1 cellular context compared by ENCODE assay signal in the genomic region with DNA sequence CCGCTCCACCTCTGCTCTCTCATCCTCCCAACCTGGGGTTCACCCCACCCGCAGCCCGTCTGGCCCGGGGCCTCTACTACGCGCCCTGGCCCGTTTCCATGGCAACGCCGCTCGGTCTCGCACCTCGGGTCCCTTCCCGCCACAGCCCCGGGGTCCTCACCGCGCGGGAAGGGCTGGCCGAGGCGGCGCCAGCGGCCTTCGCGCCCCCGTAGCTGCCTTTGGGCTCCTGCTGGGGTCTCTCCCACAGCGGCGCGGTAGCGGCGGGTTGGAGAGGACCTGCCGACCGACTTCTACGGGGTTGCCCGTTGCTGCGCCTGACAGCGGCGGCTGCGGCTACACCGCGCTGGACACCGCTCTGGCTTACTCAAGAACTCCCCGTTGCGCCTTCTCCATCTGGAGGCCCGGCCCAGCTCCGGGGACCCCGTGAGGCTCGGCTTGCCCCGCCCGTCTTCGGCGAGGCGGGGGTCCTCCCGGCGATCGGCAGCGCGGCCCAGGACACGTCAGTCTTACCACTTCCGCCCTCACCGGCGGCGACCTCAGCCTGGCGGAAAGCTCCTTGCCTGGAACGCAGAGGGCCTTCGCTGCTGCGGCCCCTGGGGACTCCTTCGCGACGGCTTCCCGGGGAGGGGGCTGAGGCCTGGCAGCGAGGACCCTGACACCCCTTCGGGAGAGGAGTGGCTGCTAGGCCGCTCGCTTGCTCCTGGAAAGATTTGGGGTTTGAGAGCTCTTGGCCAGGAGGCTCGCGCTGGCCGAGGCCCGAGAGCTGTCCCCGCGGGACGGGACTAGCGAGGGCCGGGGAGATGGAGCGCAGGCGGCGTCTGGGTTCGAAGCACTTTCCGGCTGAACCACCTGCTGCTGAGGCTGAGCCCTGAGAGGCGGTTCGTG.
TF ChIP-seq lines count a peak whose summit lies in the region.

A gene with protein sequence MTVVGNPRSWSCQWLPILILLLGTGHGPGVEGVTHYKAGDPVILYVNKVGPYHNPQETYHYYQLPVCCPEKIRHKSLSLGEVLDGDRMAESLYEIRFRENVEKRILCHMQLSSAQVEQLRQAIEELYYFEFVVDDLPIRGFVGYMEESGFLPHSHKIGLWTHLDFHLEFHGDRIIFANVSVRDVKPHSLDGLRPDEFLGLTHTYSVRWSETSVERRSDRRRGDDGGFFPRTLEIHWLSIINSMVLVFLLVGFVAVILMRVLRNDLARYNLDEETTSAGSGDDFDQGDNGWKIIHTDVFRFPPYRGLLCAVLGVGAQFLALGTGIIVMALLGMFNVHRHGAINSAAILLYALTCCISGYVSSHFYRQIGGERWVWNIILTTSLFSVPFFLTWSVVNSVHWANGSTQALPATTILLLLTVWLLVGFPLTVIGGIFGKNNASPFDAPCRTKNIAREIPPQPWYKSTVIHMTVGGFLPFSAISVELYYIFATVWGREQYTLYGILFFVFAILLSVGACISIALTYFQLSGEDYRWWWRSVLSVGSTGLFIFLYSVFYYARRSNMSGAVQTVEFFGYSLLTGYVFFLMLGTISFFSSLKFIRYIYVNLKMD (minus strand): TSS at position 256 of the 885 bp plus-strand sequence. CDS start 422 bp downstream, outside the sequence.

TF ChIP-seq in HepG2, 621 proteins besides CTCF, POLR2A, EP300 and RAD21 (continued from another document and continues in another):
- TF ChIP-seq, protein P1, sequence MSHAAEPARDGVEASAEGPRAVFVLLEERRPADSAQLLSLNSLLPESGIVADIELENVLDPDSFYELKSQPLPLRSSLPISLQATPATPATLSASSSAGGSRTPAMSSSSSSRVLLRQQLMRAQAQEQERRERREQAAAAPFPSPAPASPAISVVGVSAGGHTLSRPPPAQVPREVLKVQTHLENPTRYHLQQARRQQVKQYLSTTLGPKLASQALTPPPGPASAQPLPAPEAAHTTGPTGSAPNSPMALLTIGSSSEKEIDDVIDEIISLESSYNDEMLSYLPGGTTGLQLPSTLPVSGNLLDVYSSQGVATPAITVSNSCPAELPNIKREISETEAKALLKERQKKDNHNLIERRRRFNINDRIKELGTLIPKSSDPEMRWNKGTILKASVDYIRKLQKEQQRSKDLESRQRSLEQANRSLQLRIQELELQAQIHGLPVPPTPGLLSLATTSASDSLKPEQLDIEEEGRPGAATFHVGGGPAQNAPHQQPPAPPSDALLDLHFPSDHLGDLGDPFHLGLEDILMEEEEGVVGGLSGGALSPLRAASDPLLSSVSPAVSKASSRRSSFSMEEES (CRISPR knock-in tag; IDR thresholded peaks at IDR 0.05), result peak; percentile 67; the same call in 1 of the 2 replicates
- TF ChIP-seq, protein P2, sequence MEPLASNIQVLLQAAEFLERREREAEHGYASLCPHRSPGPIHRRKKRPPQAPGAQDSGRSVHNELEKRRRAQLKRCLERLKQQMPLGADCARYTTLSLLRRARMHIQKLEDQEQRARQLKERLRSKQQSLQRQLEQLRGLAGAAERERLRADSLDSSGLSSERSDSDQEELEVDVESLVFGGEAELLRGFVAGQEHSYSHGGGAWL (CRISPR knock-in tag; IDR thresholded peaks at IDR 0.05), result peak; percentile 99
- TF ChIP-seq NFKBIZ (CRISPR knock-in tag; IDR thresholded peaks at IDR 0.05) (peak; percentile 98), FOXA1 (IDR thresholded peaks at IDR 0.05) (no peak), FOXA1 (CRISPR knock-in tag; IDR thresholded peaks at IDR 0.05) (peak; percentile 5; the same call in 1 of the 2 replicates), TRIM22 (IDR thresholded peaks at IDR 0.05) (no peak), GZF1 (CRISPR knock-in tag; IDR thresholded peaks at IDR 0.05) (peak; percentile 95), CERS6 (CRISPR knock-in tag; IDR thresholded peaks at IDR 0.05) (peak; percentile 96), DDIT3 (CRISPR knock-in tag; IDR thresholded peaks at IDR 0.05) (peak; percentile 78; the same call in 1 of the 2 replicates), PAXIP1 (CRISPR knock-in tag; conservative IDR thresholded peaks at IDR 0.05) (peak; percentile 81), ZNF589 (CRISPR knock-in tag; conservative IDR thresholded peaks at IDR 0.05) (no peak), ZNF737 (CRISPR knock-in tag; IDR thresholded peaks at IDR 0.05; ENCODE audit: borderline replicate concordance) (no peak), ELF1 (CRISPR knock-in tag; IDR thresholded peaks at IDR 0.05) (peak; percentile 100), ZNF720 (CRISPR knock-in tag; IDR thresholded peaks at IDR 0.05) (peak; percentile 30; the same call in 1 of the 2 replicates), GABPA (IDR thresholded peaks at IDR 0.05; ENCODE audit: low read depth, low read length) (no peak), GABPA (CRISPR knock-in tag; IDR thresholded peaks at IDR 0.05; ENCODE audit: low read depth) (no peak), ARNT2 (CRISPR knock-in tag; IDR thresholded peaks at IDR 0.05; ENCODE audit: low read depth) (peak; percentile 99), HIVEP1 (CRISPR knock-in tag; IDR thresholded peaks at IDR 0.05) (peak; percentile 99), RXRB (CRISPR knock-in tag; IDR thresholded peaks at IDR 0.05; ENCODE audit: borderline replicate concordance) (peak; percentile 79; the same call in 1 of the 2 replicates), GFI1 (CRISPR knock-in tag; IDR thresholded peaks at IDR 0.05; ENCODE audit: borderline replicate concordance) (no peak), ONECUT2 (CRISPR knock-in tag; IDR thresholded peaks at IDR 0.05) (peak; percentile 71; the same call in 1 of the 2 replicates), ZNF563 (CRISPR knock-in tag; IDR thresholded peaks at IDR 0.05) (peak; percentile 100), GPBP1L1 (CRISPR knock-in tag; IDR thresholded peaks at IDR 0.05) (no peak), ZNF10 (CRISPR knock-in tag; IDR thresholded peaks at IDR 0.05; ENCODE audit: borderline replicate concordance, low read depth) (no peak; the same call in 1 of the 2 replicates), MLLT10 (CRISPR knock-in tag; IDR thresholded peaks at IDR 0.05) (peak; percentile 75), AGO1 (IDR thresholded peaks at IDR 0.05; ENCODE audit: low read depth, low read length, poor library complexity, severe bottlenecking) (peak; percentile 94), KDM2A (CRISPR knock-in tag; IDR thresholded peaks at IDR 0.05; ENCODE audit: borderline replicate concordance, low read depth) (peak; percentile 100), ZNF326 (CRISPR knock-in tag; IDR thresholded peaks at IDR 0.05; ENCODE audit: borderline replicate concordance) (peak; percentile 87), ZNF383 (CRISPR knock-in tag; IDR thresholded peaks at IDR 0.05; ENCODE audit: borderline replicate concordance) (peak; percentile 99), ZNF580 (CRISPR knock-in tag; IDR thresholded peaks at IDR 0.05; ENCODE audit: borderline replicate concordance, low read depth) (peak; percentile 97), ZKSCAN1 (IDR thresholded peaks at IDR 0.05; ENCODE audit: low read length) (no peak), ARID2 (CRISPR knock-in tag; IDR thresholded peaks at IDR 0.05; ENCODE audit: borderline replicate concordance) (peak; percentile 95), SP4 (CRISPR knock-in tag; IDR thresholded peaks at IDR 0.05) (peak; percentile 94), ZNF143 (CRISPR knock-in tag; IDR thresholded peaks at IDR 0.05) (peak; percentile 82)
- TF ChIP-seq, protein P3, sequence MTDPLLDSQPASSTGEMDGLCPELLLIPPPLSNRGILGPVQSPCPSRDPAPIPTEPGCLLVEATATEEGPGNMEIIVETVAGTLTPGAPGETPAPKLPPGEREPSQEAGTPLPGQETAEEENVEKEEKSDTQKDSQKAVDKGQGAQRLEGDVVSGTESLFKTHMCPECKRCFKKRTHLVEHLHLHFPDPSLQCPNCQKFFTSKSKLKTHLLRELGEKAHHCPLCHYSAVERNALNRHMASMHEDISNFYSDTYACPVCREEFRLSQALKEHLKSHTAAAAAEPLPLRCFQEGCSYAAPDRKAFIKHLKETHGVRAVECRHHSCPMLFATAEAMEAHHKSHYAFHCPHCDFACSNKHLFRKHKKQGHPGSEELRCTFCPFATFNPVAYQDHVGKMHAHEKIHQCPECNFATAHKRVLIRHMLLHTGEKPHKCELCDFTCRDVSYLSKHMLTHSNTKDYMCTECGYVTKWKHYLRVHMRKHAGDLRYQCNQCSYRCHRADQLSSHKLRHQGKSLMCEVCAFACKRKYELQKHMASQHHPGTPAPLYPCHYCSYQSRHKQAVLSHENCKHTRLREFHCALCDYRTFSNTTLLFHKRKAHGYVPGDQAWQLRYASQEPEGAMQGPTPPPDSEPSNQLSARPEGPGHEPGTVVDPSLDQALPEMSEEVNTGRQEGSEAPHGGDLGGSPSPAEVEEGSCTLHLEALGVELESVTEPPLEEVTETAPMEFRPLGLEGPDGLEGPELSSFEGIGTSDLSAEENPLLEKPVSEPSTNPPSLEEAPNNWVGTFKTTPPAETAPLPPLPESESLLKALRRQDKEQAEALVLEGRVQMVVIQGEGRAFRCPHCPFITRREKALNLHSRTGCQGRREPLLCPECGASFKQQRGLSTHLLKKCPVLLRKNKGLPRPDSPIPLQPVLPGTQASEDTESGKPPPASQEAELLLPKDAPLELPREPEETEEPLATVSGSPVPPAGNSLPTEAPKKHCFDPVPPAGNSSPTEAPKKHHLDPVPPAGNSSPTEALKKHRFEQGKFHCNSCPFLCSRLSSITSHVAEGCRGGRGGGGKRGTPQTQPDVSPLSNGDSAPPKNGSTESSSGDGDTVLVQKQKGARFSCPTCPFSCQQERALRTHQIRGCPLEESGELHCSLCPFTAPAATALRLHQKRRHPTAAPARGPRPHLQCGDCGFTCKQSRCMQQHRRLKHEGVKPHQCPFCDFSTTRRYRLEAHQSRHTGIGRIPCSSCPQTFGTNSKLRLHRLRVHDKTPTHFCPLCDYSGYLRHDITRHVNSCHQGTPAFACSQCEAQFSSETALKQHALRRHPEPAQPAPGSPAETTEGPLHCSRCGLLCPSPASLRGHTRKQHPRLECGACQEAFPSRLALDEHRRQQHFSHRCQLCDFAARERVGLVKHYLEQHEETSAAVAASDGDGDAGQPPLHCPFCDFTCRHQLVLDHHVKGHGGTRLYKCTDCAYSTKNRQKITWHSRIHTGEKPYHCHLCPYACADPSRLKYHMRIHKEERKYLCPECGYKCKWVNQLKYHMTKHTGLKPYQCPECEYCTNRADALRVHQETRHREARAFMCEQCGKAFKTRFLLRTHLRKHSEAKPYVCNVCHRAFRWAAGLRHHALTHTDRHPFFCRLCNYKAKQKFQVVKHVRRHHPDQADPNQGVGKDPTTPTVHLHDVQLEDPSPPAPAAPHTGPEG (CRISPR knock-in tag; IDR thresholded peaks at IDR 0.05), result peak; percentile 85
- TF ChIP-seq, protein P4, sequence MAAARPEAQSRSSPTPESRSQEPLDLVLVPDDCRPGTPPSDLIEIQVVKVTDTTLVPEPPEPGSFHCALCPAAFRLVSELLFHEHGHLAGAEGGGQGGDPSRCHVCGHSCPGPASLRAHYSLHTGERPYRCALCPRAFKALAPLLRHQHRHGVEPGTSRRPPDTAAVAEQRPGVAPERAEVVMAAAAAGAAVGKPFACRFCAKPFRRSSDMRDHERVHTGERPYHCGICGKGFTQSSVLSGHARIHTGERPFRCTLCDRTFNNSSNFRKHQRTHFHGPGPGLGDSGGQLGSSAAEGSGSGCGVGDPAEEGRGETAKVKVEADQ (CRISPR knock-in tag; IDR thresholded peaks at IDR 0.05; ENCODE audit: borderline replicate concordance), result peak; percentile 100
